Comparison of ENCODE assay signal across 21 cellular contexts in genomic region chr7:99420213-99420612, GRCh38.
"Had no signal": no experiment of that assay in that cellular context is flagged by ENCODE, and none has a peak within 500 bp of the region (broad histone marks: within the 10 kb centered on the region; RNA-seq: fewer than 3 reads in every experiment).

No MANE protein-coding gene starts in this region.

- H3K27ac Mint-ChIP-seq: activated CD4-positive, alpha-beta T cell treated with anti-CD3 and anti-CD28 coated beads, Interleukin-2, amount 10 ng/mL, durations not matched to agents 7 days and 5 days; activated naive CD8-positive, alpha-beta T cell treated with anti-CD3 and anti-CD28 coated beads, Interleukin-2, amount 10 ng/mL, durations not matched to agents 7 days and 5 days; nephron had no signal

- H3K4me3 Mint-ChIP-seq: activated CD4-positive, alpha-beta T cell treated with anti-CD3 and anti-CD28 coated beads, Interleukin-2, amount 10 ng/mL, durations not matched to agents 7 days and 5 days; activated naive CD8-positive, alpha-beta T cell treated with anti-CD3 and anti-CD28 coated beads, Interleukin-2, amount 10 ng/mL, durations not matched to agents 7 days and 5 days; nephron had no signal

- H3K9me3 Mint-ChIP-seq: activated CD4-positive, alpha-beta T cell treated with anti-CD3 and anti-CD28 coated beads, Interleukin-2, amount 10 ng/mL, durations not matched to agents 7 days and 5 days; activated naive CD8-positive, alpha-beta T cell treated with anti-CD3 and anti-CD28 coated beads, Interleukin-2, amount 10 ng/mL, durations not matched to agents 7 days and 5 days; nephron had no signal

- H3K27me3 ChIP-seq: dorsolateral prefrontal cortex, foreskin keratinocyte, vagina had no signal

- H3K4me1 Mint-ChIP-seq: nephron had no signal

- H3K27ac ChIP-seq: foreskin keratinocyte, lower lobe of right lung, vagina had no signal

- H3K9me3 ChIP-seq: lower lobe of right lung, vagina had no signal

- H3K27me3 Mint-ChIP-seq: activated CD4-positive, alpha-beta T cell treated with anti-CD3 and anti-CD28 coated beads, Interleukin-2, amount 10 ng/mL, durations not matched to agents 7 days and 5 days; activated naive CD8-positive, alpha-beta T cell treated with anti-CD3 and anti-CD28 coated beads, Interleukin-2, amount 10 ng/mL, durations not matched to agents 7 days and 5 days had no signal

- DNase-seq: activated CD4-positive, alpha-beta T cell treated with anti-CD3 and anti-CD28 coated beads, Interleukin-2, amount 10 ng/mL, durations not matched to agents 7 days and 5 days; activated CD8-positive, alpha-beta memory T cell treated with anti-CD3 and anti-CD28 coated beads, Interleukin-2, amount 50 U/mL, for 4 hours; activated gamma-delta T cell treated with Interleukin-2 at 50 U/mL for 16 hours; activated naive CD8-positive, alpha-beta T cell treated with anti-CD3 and anti-CD28 coated beads, Interleukin-2, amount 10 ng/mL, durations not matched to agents 7 days and 5 days; activated T-cell treated with anti-CD3 and anti-CD28 coated beads, Interleukin-2, amount 50 U/mL, for 48 hours; amygdala; dorsolateral prefrontal cortex; foreskin keratinocyte; hippocampal formation; islet precursor cell; lower lobe of right lung; nucleus accumbens; posterior cingulate gyrus; stimulated activated CD4-positive, alpha-beta T cell treated with anti-CD3 and anti-CD28 coated beads, Interleukin-12 subunit alpha, Interleukin-12 subunit beta, amount 100 ng/mL, for 4 hours; stimulated activated CD4-positive, alpha-beta T cell treated with anti-CD3 and anti-CD28 coated beads, Interleukin-1b, Interleukin-23, amount 100 ng/mL, for 48 hours; stimulated activated CD8-positive, alpha-beta memory T cell treated with anti-CD3 and anti-CD28 coated beads, Interleukin-4, amount 100 ng/mL, for 48 hours; stimulated activated naive CD4-positive, alpha-beta T cell treated with Interleukin-2 at 50 U/mL for 16 hours; trophoblast cell had no signal

- H3K4me1 ChIP-seq: foreskin keratinocyte, lower lobe of right lung, vagina had no signal

- ATAC-seq: activated CD4-positive, CD25-positive, alpha-beta regulatory T cell treated with anti-CD3 and anti-CD28 coated beads, Interleukin-2, amount 50 U/mL, for 24 hours; foreskin keratinocyte had no signal

- H3K4me3 ChIP-seq: dorsolateral prefrontal cortex, lower lobe of right lung, vagina had no signal
